ENCODE assay signal across 18 cellular contexts in the genomic region with DNA sequence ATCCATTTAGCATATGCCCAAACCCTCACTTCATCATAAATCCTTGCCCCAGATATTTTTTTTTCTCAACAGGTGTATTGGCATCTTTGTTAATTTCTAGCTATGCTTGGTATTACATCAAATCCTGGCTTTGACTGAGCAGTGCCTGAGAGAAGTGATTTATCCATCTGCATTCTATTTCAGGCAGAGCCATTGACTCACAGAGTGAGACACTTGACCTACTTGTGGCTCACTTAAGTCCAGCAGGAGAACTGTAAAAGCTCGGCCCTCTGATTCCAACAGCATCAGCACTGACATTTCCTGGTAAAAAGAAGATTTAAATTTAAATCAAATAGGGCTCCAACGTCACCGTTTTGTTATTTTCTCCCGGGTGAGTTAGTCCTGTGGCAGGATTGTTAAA.
A peak's percentile ranks its signal among the peaks of the same experiment; 100 is the strongest.
DNase-seq lines count a peak whose midpoint lies in the region; ATAC-seq, FAIRE-seq and TF ChIP-seq lines count a peak whose summit lies in the region.
"Had no signal": no experiment of that assay in that cellular context is flagged by ENCODE, and none has a peak within 500 bp of the region (broad histone marks: within the 10 kb centered on the region; RNA-seq: fewer than 3 reads in every experiment).

No MANE protein-coding gene starts in this region.

- H3K4me3 ChIP-seq in epithelial cell of proximal tubule (ENCODE audit: low read depth, low read length) = no peak overlapping the region
- H3K4me3 ChIP-seq: mucosa of descending colon, vagina had no signal

- peak; percentile 40 for DNase-seq in AG08395 (ENCODE audit: low spot score)
- peak; percentile 11 for DNase-seq in HCEC 1CT
- DNase-seq in epithelial cell of proximal tubule (ENCODE audit: low read depth) = peak; percentile 10
- DNase-seq in kidney tubule cell (ENCODE audit: low spot score) = peak; percentile 47
- DNase-seq in Ammon's horn (ENCODE audit: low spot score) = no peak
- no peak for DNase-seq in urothelium cell line (ENCODE audit: low spot score)
- no peak for DNase-seq in NCI-H2081 treated with DMSO at 0.1 percent for 48 hours (lab: John Stamatoyannopoulos, UW)
- DNase-seq: activated T-cell treated with anti-CD3 and anti-CD28 coated beads for 4 hours; endodermal cell; islet precursor cell; KBM-7; mucosa of descending colon; NCI-H1105; occipital lobe; stimulated activated naive CD4-positive, alpha-beta T cell had no signal

- TF ChIP-seq CTCF in epithelial cell of proximal tubule (conservative IDR thresholded peaks at IDR 0.05; ENCODE audit: low read depth, low read length) = no peak

- no peak for FAIRE-seq in urothelium cell line (lab: Jason Lieb, UNC)
- FAIRE-seq: GM19239 had no signal

- ATAC-seq in HG03045 (IDR thresholded peaks at IDR 0.05; ENCODE audit: unreplicated experiment) = no peak
- ATAC-seq: mucosa of descending colon had no signal

Comparison
In these comparisons a context has a peak if more than half of its experiments do, and no peak if none do; other contexts are left out.
1. DNase-seq: peak in AG08395 (single experiment), HCEC 1CT (single experiment), epithelial cell of proximal tubule (single experiment) and kidney tubule cell (single experiment); none in Ammon's horn (single experiment), urothelium cell line (single experiment) and NCI-H2081 treated with DMSO at 0.1 percent for 48 hours (single experiment).